Comparison of ENCODE assay signal across 26 cellular contexts in genomic region chr17:66946251-66946650, GRCh38. TPM values are rescaled to one million over a fixed set of nuclear protein-coding genes. Genes with fewer than 3 reads are reported as not detected.
DNase-seq lines count a peak whose midpoint lies in the region; ATAC-seq, FAIRE-seq and TF ChIP-seq lines count a peak whose summit lies in the region.
"Had no signal": no experiment of that assay in that cellular context is flagged by ENCODE, and none has a peak within 500 bp of the region (broad histone marks: within the 10 kb centered on the region; RNA-seq: fewer than 3 reads in every experiment).

No MANE protein-coding gene starts in this region.

- no TSS peak for BruUV-seq in IMR-90 (replicated peaks; lab: Mats Ljungman, UMichigan)

- no peak overlapping the region for H2AK5ac ChIP-seq in IMR-90 (ENCODE audit: low read depth, low read length)
- no peak overlapping the region for H2AK5ac ChIP-seq in H1 (ENCODE audit: low read depth, low read length)
- H2AK5ac ChIP-seq in trophoblast cell (ENCODE audit: low read length), result no peak overlapping the region

- H2BK12ac ChIP-seq in H1 (ENCODE audit: low read depth, low read length) (peak overlapping the region; percentile 43; the same call in 1 of the 2 replicates), trophoblast cell (ENCODE audit: low read length) (peak overlapping the region; percentile 37)

- no peak overlapping the region for H4K5ac ChIP-seq in IMR-90 (ENCODE audit: low read depth, low read length)
- no peak overlapping the region for H4K5ac ChIP-seq in H1 (ENCODE audit: insufficient read length, low read depth, low read length)

- TF ChIP-seq POLR2A in A549 (IDR thresholded peaks at IDR 0.05; ENCODE audit: low read length) (no peak), IMR-90 (IDR thresholded peaks at IDR 0.05; ENCODE audit: low read depth, low read length) (no peak), H1 (IDR thresholded peaks at IDR 0.05; ENCODE audit: control extremely low read depth in 1 of 2, low read depth in 2 of 2, low read length in 2 of 2) (no peak)

- no peaks in the 10 kb centered on the region for H3K79me2 ChIP-seq in H1 (ENCODE audit: control insufficient read depth in 1 of 2, insufficient read depth in 2 of 2, low read length in 2 of 2)
- peaks cover 2% of the 10 kb centered on the region for H3K79me2 ChIP-seq in trophoblast cell (ENCODE audit: control insufficient read depth, insufficient read depth, low read length, poor library complexity)

- H2AFZ ChIP-seq in IMR-90 (replicated peaks; ENCODE audit: low read length, poor library complexity) (no peak overlapping the region), H1 (ENCODE audit: low read length) (no peak overlapping the region), trophoblast cell (ENCODE audit: insufficient read depth, low read length, poor library complexity) (no peak overlapping the region)

- H3K4ac ChIP-seq in IMR-90 (ENCODE audit: low read depth, low read length) (no peak overlapping the region), H1 (replicated peaks; ENCODE audit: insufficient read length, low read depth, low read length) (no peak overlapping the region), trophoblast cell (ENCODE audit: low read depth, low read length) (no peak overlapping the region)

- intact Hi-C loops in IMR-90 (cut with micrococcal nuclease) (no loop called here), tibial artery (cut with DNase I; ENCODE audit: low total_unique reads) (no loop called here)

- H3K18ac ChIP-seq in IMR-90 (ENCODE audit: low read depth, low read length), result no peak overlapping the region
- H3K18ac ChIP-seq in H1 (ENCODE audit: extremely low read depth, low read length), result no peak overlapping the region
- no peak overlapping the region for H3K18ac ChIP-seq in trophoblast cell (ENCODE audit: low read length)

- no peaks in the 10 kb centered on the region for H4K20me1 ChIP-seq in IMR-90 (ENCODE audit: insufficient read depth, low read length)
- H4K20me1 ChIP-seq in H1 (replicated peaks in 1 of 2; ENCODE audit: control insufficient read depth in 1 of 2, insufficient read depth in 2 of 2, low read length in 2 of 2), result no peaks in the 10 kb centered on the region

- H3K9ac ChIP-seq in IMR-90 (ENCODE audit: low read depth, low read length) (no peak overlapping the region), H1 (replicated peaks in 1 of 4; ENCODE audit: extremely low read depth in 1 of 4, low read depth in 3 of 4, low read length in 3 of 4) (no peak overlapping the region), trophoblast cell (ENCODE audit: low read length) (no peak overlapping the region)

- H3K14ac ChIP-seq in IMR-90 (replicated peaks; ENCODE audit: low read depth, low read length), result no peak overlapping the region
- H3K14ac ChIP-seq in H1 (ENCODE audit: insufficient read length), result no peak overlapping the region
- no peak overlapping the region for H3K14ac ChIP-seq in trophoblast cell (ENCODE audit: low read length)

- H4K8ac ChIP-seq in IMR-90 (ENCODE audit: low read depth in 2 of 2, low read length in 2 of 2), result no peak overlapping the region
- H4K8ac ChIP-seq in H1 (ENCODE audit: extremely low read depth, insufficient read depth, low read length), result no peak overlapping the region
- H4K8ac ChIP-seq in trophoblast cell (ENCODE audit: low read depth, low read length), result no peak overlapping the region

- H3K36me3 ChIP-seq in IMR-90 (ENCODE audit: control insufficient read depth, insufficient read depth, low read length) (no peaks in the 10 kb centered on the region), H1 (ENCODE audit: control insufficient read depth in 2 of 4, insufficient read depth in 4 of 4, low read length in 3 of 4) (no peaks in the 10 kb centered on the region), trophoblast cell (ENCODE audit: control insufficient read depth in 1 of 2, insufficient read depth in 2 of 2, low read length in 2 of 2) (no peaks in the 10 kb centered on the region), tibial artery (no peaks in the 10 kb centered on the region)

- H2BK20ac ChIP-seq in IMR-90 (ENCODE audit: low read depth, low read length) (no peak overlapping the region), H1 (ENCODE audit: low read length) (no peak overlapping the region)

- no peak overlapping the region; a peak in 1 of 6 replicates for H3K27ac ChIP-seq in A549
- no peak overlapping the region for H3K27ac ChIP-seq in IMR-90 (ENCODE audit: insufficient read depth, low read length)
- H3K27ac ChIP-seq in H1 (ENCODE audit: low read depth, low read length), result no peak overlapping the region
- H3K27ac ChIP-seq in trophoblast cell (ENCODE audit: low read depth, low read length), result no peak overlapping the region
- H3K27ac ChIP-seq in tibial artery, result no peak overlapping the region
- H3K27ac ChIP-seq: C4-2B, SK-N-MC had no signal

- peaks cover 8% of the 10 kb centered on the region; the same call in 1 of the 2 replicates for H3K27me3 ChIP-seq in IMR-90 (ENCODE audit: control insufficient read depth, insufficient read depth, low read length)
- 0 out of 7 replicates have a peak, but pooled peaks cover 0 to 3% (median 0%) of the 10 kb centered on the region in 4 experiments for H3K27me3 ChIP-seq in H1 (replicated peaks in 1 of 4; ENCODE audit: control insufficient read depth in 3 of 4, extremely low read depth in 1 of 4, insufficient read depth in 3 of 4, low read length in 3 of 4)
- H3K27me3 ChIP-seq in trophoblast cell (ENCODE audit: insufficient read depth, low read length), result no peaks in the 10 kb centered on the region
- H3K27me3 ChIP-seq in tibial artery, result peaks cover 0 to 51% of the 10 kb centered on the region in 2 donors

- H2AK9ac ChIP-seq in IMR-90 (replicated peaks; ENCODE audit: low read depth, low read length, poor library complexity), result no peak overlapping the region

- H3K23ac ChIP-seq in IMR-90 (ENCODE audit: low read depth, low read length), result no peak overlapping the region
- H3K23ac ChIP-seq in H1 (ENCODE audit: insufficient read length), result no peak overlapping the region
- no peak overlapping the region for H3K23ac ChIP-seq in trophoblast cell (ENCODE audit: low read length)

- peaks cover 8% of the 10 kb centered on the region for H3K9me1 ChIP-seq in IMR-90 (ENCODE audit: insufficient read depth, low read length)

- no peak for TF ChIP-seq EP300 in A549 (IDR thresholded peaks at IDR 0.05)
- TF ChIP-seq EP300 in H1 (IDR thresholded peaks at IDR 0.05; ENCODE audit: borderline replicate concordance in 1 of 2, low read depth in 2 of 2, low read length in 2 of 2), result no peak

- H3K4me2 ChIP-seq in A549 (no peak overlapping the region), IMR-90 (ENCODE audit: low read depth, low read length) (no peak overlapping the region), H1 (ENCODE audit: insufficient read depth in 1 of 2, low read depth in 2 of 2, low read length in 2 of 2) (no peak overlapping the region), trophoblast cell (ENCODE audit: low read length) (no peak overlapping the region)

- H2BK120ac ChIP-seq in IMR-90 (ENCODE audit: low read depth, low read length) (no peak overlapping the region), H1 (replicated peaks; ENCODE audit: low read depth, low read length) (no peak overlapping the region), trophoblast cell (ENCODE audit: insufficient read depth, low read length, poor library complexity) (no peak overlapping the region)

- FAIRE-seq in A549 (lab: Jason Lieb, UNC) (no peak), H1 (lab: Jason Lieb, UNC) (no peak), D721Med (lab: Jason Lieb, UNC) (no peak)
- FAIRE-seq: GM12892, H54 had no signal

- peaks cover 21% of the 10 kb centered on the region for H3K4me1 ChIP-seq in A549
- peaks cover 6% of the 10 kb centered on the region for H3K4me1 ChIP-seq in IMR-90 (ENCODE audit: control insufficient read depth, insufficient read depth, low read length)
- peaks cover 1 to 13% (median 7%) of the 10 kb centered on the region in 4 experiments for H3K4me1 ChIP-seq in H1 (replicated peaks in 1 of 4; ENCODE audit: control insufficient read depth in 3 of 4, insufficient read depth in 4 of 4, low read length in 3 of 4)
- H3K4me1 ChIP-seq in trophoblast cell (ENCODE audit: control insufficient read depth in 1 of 2, insufficient read depth in 2 of 2, low read length in 2 of 2), result peaks cover 52 to 68% of the 10 kb centered on the region in 2 experiments
- H3K4me1 ChIP-seq in tibial artery, result no peaks in the 10 kb centered on the region

- H3K23me2 ChIP-seq in H1 (ENCODE audit: low read depth, low read length), result no peaks in the 10 kb centered on the region

- H4K12ac ChIP-seq in trophoblast cell (ENCODE audit: low read depth, low read length), result no peak overlapping the region

- H2BK5ac ChIP-seq in IMR-90 (ENCODE audit: low read depth, low read length, poor library complexity, severe bottlenecking) (no peak overlapping the region), H1 (ENCODE audit: low read depth, low read length) (no peak overlapping the region), trophoblast cell (ENCODE audit: low read depth, low read length, poor library complexity) (no peak overlapping the region)

- POLR2A ChIA-PET in A549 (lab: Yijun Ruan, JAX) (no interaction called here), IMR-90 (lab: Charles Lee; ENCODE audit: unreplicated experiment) (no interaction called here), H1 (lab: Charles Lee; ENCODE audit: partially characterized antibody) (no interaction called here)

- dilution Hi-C loops in IMR-90 (cut with HindIII; ENCODE audit: low sequenced_read_pairs, unreplicated experiment), result no loop called here

- H3K9me3 ChIP-seq in A549, result peaks cover 14% of the 10 kb centered on the region; the same call in 1 of the 3 replicates
- no peaks in the 10 kb centered on the region for H3K9me3 ChIP-seq in IMR-90 (ENCODE audit: control insufficient read depth, insufficient read depth, low read length)
- no peaks in the 10 kb centered on the region for H3K9me3 ChIP-seq in H1 (ENCODE audit: insufficient read depth in 2 of 2, low read depth in 1 of 2, low read length in 1 of 2)
- H3K9me3 ChIP-seq in trophoblast cell (ENCODE audit: insufficient read depth, low read depth, low read length), result peaks cover 3% of the 10 kb centered on the region
- no peaks in the 10 kb centered on the region for H3K9me3 ChIP-seq in tibial artery

- ATAC-seq in A549, result no peak
- ATAC-seq in IMR-90 (ENCODE audit: low read depth), result no peak
- ATAC-seq: CD8-positive, alpha-beta T cell had no signal

- H3K79me1 ChIP-seq in IMR-90 (ENCODE audit: low read depth in 1 of 2, low read length in 2 of 2) (no peaks in the 10 kb centered on the region), H1 (ENCODE audit: low read depth, low read length) (no peaks in the 10 kb centered on the region), trophoblast cell (ENCODE audit: low read length) (peaks cover 42% of the 10 kb centered on the region)

- H2BK15ac ChIP-seq in IMR-90 (ENCODE audit: low read depth, low read length), result no peak overlapping the region
- no peak overlapping the region for H2BK15ac ChIP-seq in H1 (ENCODE audit: low read length)

- TF ChIP-seq CTCF in A549 (IDR thresholded peaks at IDR 0.05), result no peak
- no peak for TF ChIP-seq CTCF in IMR-90 (conservative IDR thresholded peaks at IDR 0.05; ENCODE audit: low read depth, low read length)
- no peak for TF ChIP-seq CTCF in H1 (IDR thresholded peaks at IDR 0.05; ENCODE audit: control extremely low read depth in 1 of 3, insufficient read depth in 1 of 3, low read depth in 1 of 3, low read length in 3 of 3)
- no peak for TF ChIP-seq CTCF in tibial artery (IDR thresholded peaks at IDR 0.05)
- TF ChIP-seq CTCF in D721Med (IDR thresholded peaks at IDR 0.05; ENCODE audit: insufficient read depth, missing control alignments), result no peak

- CTCF ChIA-PET in A549 (lab: Yijun Ruan, JAX), result interaction anchor here (0.9 to 2.0 kb wide), 5 partner anchors 14 to 212 kb away, joined by 3 to 5 read pairs (median 4); no protein-coding TSS in a partner anchor
- CTCF ChIA-PET in IMR-90 (lab: Yijun Ruan, JAX), result no interaction called here
- CTCF ChIA-PET in H1 (lab: Charles Lee; ENCODE audit: partially characterized antibody), result interaction anchor here (1.1 to 2.1 kb wide), 4 partner anchors 27 to 74 kb away, joined by 3 to 7 read pairs (median 3); no protein-coding TSS in a partner anchor

- H3K56ac ChIP-seq in IMR-90 (ENCODE audit: extremely low read depth, insufficient read depth, low read length), result no peak overlapping the region
- no peak overlapping the region for H3K56ac ChIP-seq in H1 (replicated peaks; ENCODE audit: insufficient read length, low read depth, low read length)

- 65% methylated on average over 6 of the region's 6 CpGs for WGBS in A549 (ENCODE audit: missing lambda C conversion rate)
- WGBS in IMR-90 (ENCODE audit: extremely low coverage in 2 of 2, insufficient read length in 1 of 2), 2 experiments, result 88% methylated on average over 5 of the region's 6 CpGs; no CpG with 5 or more reads in 1 of the 2 experiments
- 80% methylated on average over 6 of the region's 6 CpGs; no CpG with 5 or more reads in 1 of the 2 experiments for WGBS in H1 (ENCODE audit: extremely low coverage in 1 of 2, insufficient coverage in 1 of 2, insufficient read length in 1 of 2, insufficient replicate concordance in 2 of 2, low coverage in 1 of 2, low lambda C conversion rate in 2 of 2, missing lambda C conversion rate in 1 of 2), 2 experiments
- no CpG with 5 or more reads among the region's 6 CpGs for WGBS in trophoblast cell (ENCODE audit: extremely low coverage, insufficient coverage, insufficient read length)

- DNase-seq in A549 (ENCODE audit: low read depth in 1 of 2, low spot score in 1 of 2), result no peak
- no peak for DNase-seq in IMR-90
- DNase-seq in H1 (ENCODE audit: low read depth in 1 of 2, low spot score in 2 of 2), result no peak
- no peak for DNase-seq in trophoblast cell
- no peak for DNase-seq in retina
- no peak for DNase-seq in AG20443 (ENCODE audit: low spot score)
- DNase-seq in tibial artery, result no peak
- DNase-seq in D721Med (ENCODE audit: insufficient read length, low spot score), result no peak
- DNase-seq: 8988T; AML-193; CD8-positive, alpha-beta T cell; DMS153; DND-41; KBM-7; NCI-H1105; NCI-H2029; NCI-H446 treated with DMSO at 0.1 percent for 48 hours; NCI-H526; SIG-M5 had no signal

- H3K4me3 ChIP-seq in A549 (no peak overlapping the region), IMR-90 (ENCODE audit: insufficient read depth, low read depth, low read length) (no peak overlapping the region), H1 (ENCODE audit: extremely low read depth in 1 of 4, insufficient read depth in 2 of 4, low read depth in 3 of 4, low read length in 4 of 4) (no peak overlapping the region), trophoblast cell (ENCODE audit: low read depth, low read length) (no peak overlapping the region), tibial artery (no peak overlapping the region)
- H3K4me3 ChIP-seq: SK-N-MC had no signal

- H4K91ac ChIP-seq in IMR-90 (ENCODE audit: insufficient read depth, low read depth, low read length) (no peak overlapping the region), H1 (replicated peaks; ENCODE audit: insufficient read length, low read length) (no peak overlapping the region), trophoblast cell (ENCODE audit: low read depth, low read length) (peak overlapping the region; percentile 53)

- in situ Hi-C loops in IMR-90 (cut with MboI; ENCODE audit: low sequenced_read_pairs), result no loop called here

- TF ChIP-seq RAD21 in A549 (conservative IDR thresholded peaks at IDR 0.05 in 1 of 2, IDR thresholded peaks at IDR 0.05 in 1 of 2), result no peak
- TF ChIP-seq RAD21 in IMR-90 (IDR thresholded peaks at IDR 0.05; ENCODE audit: low read length), result no peak
- TF ChIP-seq RAD21 in H1 (IDR thresholded peaks at IDR 0.05 in 1 of 2, conservative IDR thresholded peaks at IDR 0.05 in 1 of 2; ENCODE audit: low read depth in 2 of 2, low read length in 2 of 2), result no peak

RNA-seq across cellular contexts. Expression of gene CACNG4, which starts 18.3 kb away (rescaled TPM):
- 6.2 and 6.9 TPM in 2 replicates for polyA plus RNA-seq in A549 (2011; rRNA removed)
- polyA plus RNA-seq in A549 (2012; cell fraction: cytosol; rRNA removed), result 12.9 and 18.2 TPM in 2 replicates
- 13.3 and 13.6 TPM in 2 replicates for polyA plus RNA-seq in A549 (2012; cell fraction: nucleus; rRNA removed)
- polyA plus RNA-seq in A549 (2017; fragmentation: RNase III; extraction: RNeasy Plus Mini Kit Qiagen cat#74134 plus additional on column Dnase treatment), result 9.8 to 10.4 TPM (median 10.2 TPM) in 3 replicates
- 4.2 and 5.7 TPM in 2 replicates for polyA minus RNA-seq in A549 (2011; rRNA and poly(A)+ RNA removed)
- under 0.01 TPM in 2 replicates for total RNA-seq in IMR-90 (2012; rRNA removed)
- polyA plus RNA-seq in IMR-90 (2012; rRNA removed), result 0.44 and 0.53 TPM in 2 replicates
- polyA plus RNA-seq in IMR-90 (2012; cell fraction: cytosol; rRNA removed), result 0.25 and 0.42 TPM in 2 replicates
- 0.16 and 0.33 TPM in 2 replicates for polyA plus RNA-seq in IMR-90 (2012; cell fraction: nucleus; rRNA removed; ENCODE audit: low replicate concordance)
- 5.6 and 5.9 TPM in 2 replicates for total RNA-seq in H1 (2021; fragmentation: NEBNext Ultra II Directional; extraction: Animal tissue kit (Norgen Biotek cat#: 25700))
- polyA plus RNA-seq in H1 (2011; rRNA removed), result 3.6 and 5.3 TPM in 2 replicates
- polyA plus RNA-seq in H1 (2011; cell fraction: cytosol; rRNA removed), result 2.7 TPM
- polyA plus RNA-seq in H1 (2011; cell fraction: nucleus; rRNA removed), result 3.2 TPM
- polyA plus RNA-seq in H1 (2012, experiment 1 of 2), result 2.5 to 4.2 TPM (median 3.9 TPM) in 4 replicates
- 4.1 TPM for polyA plus RNA-seq in H1 (2012, experiment 2 of 2)
- polyA plus RNA-seq in H1 (2013, experiment 1 of 2), result 3.8 TPM
- 4.1 TPM for polyA plus RNA-seq in H1 (2013, experiment 2 of 2)
- polyA minus RNA-seq in H1 (2011; rRNA and poly(A)+ RNA removed), result 1.4 and 2.0 TPM in 2 replicates
- polyA minus RNA-seq in H1 (2011; cell fraction: cytosol; rRNA and poly(A)+ RNA removed), result 2.6 TPM
- polyA minus RNA-seq in H1 (2011; cell fraction: nucleus; rRNA and poly(A)+ RNA removed), result 1.2 TPM
- 53.7 and 55.4 TPM in 2 replicates for polyA plus RNA-seq in trophoblast cell (2013)
- total RNA-seq: CD8-positive, alpha-beta T cell; HT1080; LHCN-M2; MCF 10A had no signal

Comparison
In these comparisons a context has a peak if more than half of its experiments do, and no peak if none do; other contexts are left out.
1. Of the 18 proteins assayed by ChIP-seq in both H1 and A549: peak only in H1: none; only in A549: MAFK; in both: none; in neither: 17.